ENCODE assay signal across 8 cellular contexts in the genomic region with DNA sequence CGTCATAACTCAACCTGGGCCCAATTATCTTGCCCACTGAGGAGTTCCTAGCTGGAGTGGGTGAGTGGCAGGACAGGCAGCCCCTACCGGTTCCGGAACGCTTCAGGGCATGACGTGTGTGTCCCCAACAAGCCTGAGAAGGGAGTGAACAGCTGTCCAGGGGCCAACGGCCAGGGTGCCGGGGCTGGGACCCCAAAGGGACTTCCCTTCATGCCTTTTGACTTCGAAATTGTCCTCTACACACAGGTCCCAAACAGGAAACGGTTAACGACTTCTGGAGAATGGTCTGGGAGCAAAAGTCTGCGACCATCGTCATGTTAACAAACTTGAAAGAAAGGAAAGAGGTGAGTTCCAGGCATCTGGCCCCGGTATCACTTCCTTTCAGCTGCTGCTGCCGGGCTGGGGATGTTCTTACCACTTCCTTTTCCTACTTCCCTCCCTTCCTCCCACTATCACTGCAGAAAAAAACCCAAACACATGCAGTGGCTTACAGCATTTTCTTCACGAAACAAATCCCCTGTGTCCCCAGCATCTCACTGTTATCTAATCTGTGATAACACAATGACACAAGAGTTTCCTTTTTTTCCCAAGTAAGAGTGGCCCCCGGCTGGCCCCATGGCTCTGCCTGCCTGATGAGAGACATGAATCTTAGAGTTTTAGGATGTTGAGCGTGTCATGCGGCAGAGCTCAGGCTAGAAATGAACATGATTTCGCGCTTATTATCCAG.
DNase-seq lines count a peak whose midpoint lies in the region; ATAC-seq and TF ChIP-seq lines count a peak whose summit lies in the region.

No MANE protein-coding gene starts in this region.

- H3K27me3 ChIP-seq in ascending aorta (no peaks in the 10 kb centered on the region), mononuclear cell (ENCODE audit: insufficient read depth, low read length) (no peaks in the 10 kb centered on the region), upper lobe of right lung (no peaks in the 10 kb centered on the region), testis (no peaks in the 10 kb centered on the region)

- in situ Hi-C loops in GM13977 (cut with MboI; ENCODE audit: low pct_unique_long_range_greater_than_20kb, low sequenced_read_pairs, unreplicated experiment): no loop called here

- no peak for TF ChIP-seq CTCF in GM13977 (IDR thresholded peaks at IDR 0.05; ENCODE audit: extremely low read depth, insufficient read depth, missing control alignments)
- no peak for TF ChIP-seq CTCF in OCI-LY7 (conservative IDR thresholded peaks at IDR 0.05; ENCODE audit: low read length)
- no peak for TF ChIP-seq CTCF in ascending aorta (IDR thresholded peaks at IDR 0.05)
- no peak for TF ChIP-seq CTCF in upper lobe of right lung (IDR thresholded peaks at IDR 0.05)
- no peak for TF ChIP-seq CTCF in testis (IDR thresholded peaks at IDR 0.05)

- no peaks in the 10 kb centered on the region for H3K79me2 ChIP-seq in OCI-LY7 (ENCODE audit: insufficient read depth, low read depth, low read length)

- H3K36me3 ChIP-seq in OCI-LY7 (ENCODE audit: insufficient read depth, low read length) (peaks cover 18% of the 10 kb centered on the region), ascending aorta (peaks cover 0 to 7% of the 10 kb centered on the region in 2 donors), upper lobe of right lung (peaks cover 66% of the 10 kb centered on the region), testis (ENCODE audit: low read depth, missing control alignments) (no peaks in the 10 kb centered on the region)

- H3K27ac ChIP-seq in OCI-LY7 (ENCODE audit: low read depth, low read length, poor library complexity, severe bottlenecking): peak overlapping the region; percentile 60
- H3K27ac ChIP-seq in ascending aorta: peak overlapping the region; percentile 64 to 73
- H3K27ac ChIP-seq in upper lobe of right lung: peak overlapping the region; percentile 64
- H3K27ac ChIP-seq in testis: no peak overlapping the region

- intact Hi-C loops in OCI-LY7 (cut with micrococcal nuclease; ENCODE audit: unreplicated experiment) (loop anchor here (1.0 kb wide), 1 partner anchor 15 kb away; no protein-coding TSS in a partner anchor), ascending aorta (cut with DNase I) (no loop called here), upper lobe of right lung (cut with DNase I) (no loop called here), testis (cut with DNase I; ENCODE audit: low total_unique reads) (loop anchor here (10.0 kb wide), 1 partner anchor 158 kb away; a partner anchor contains a TSS)

- no peak for TF ChIP-seq POLR2A in testis (IDR thresholded peaks at IDR 0.05)

- no peaks in the 10 kb centered on the region for H3K9me2 ChIP-seq in OCI-LY7 (ENCODE audit: insufficient read depth, low read length)

- DNase-seq in GM13977 (ENCODE audit: low spot score) (peak; percentile 44), OCI-LY7 (ENCODE audit: low spot score) (peak; percentile 73), ascending aorta (ENCODE audit: low spot score in 2 of 2) (peak in 1 of 2 donors; percentile 67), upper lobe of right lung (peak; percentile 67), testis (no peak), NCI-H748 treated with DMSO at 0.1 percent for 48 hours (lab: John Stamatoyannopoulos, UW) (no peak)

- no TSS peak for BruUV-seq in OCI-LY7 (replicated peaks; lab: Mats Ljungman, UMichigan)

- POLR2A ChIA-PET in OCI-LY7 (lab: Charles Lee): interaction anchor here (0.6 to 5.7 kb wide), 5 partner anchors 15 to 793 kb away, joined by 3 to 37 read pairs (median 3); no protein-coding TSS in a partner anchor

- CTCF ChIA-PET in OCI-LY7 (lab: Charles Lee; ENCODE audit: unreplicated experiment): interaction anchor here (0.5 to 4.2 kb wide), 4 partner anchors 12 to 208 kb away, joined by 3 to 17 read pairs (median 4); no protein-coding TSS in a partner anchor

- H4K20me1 ChIP-seq in OCI-LY7 (ENCODE audit: insufficient read depth, low read length): peaks cover 26% of the 10 kb centered on the region

- H3K9me3 ChIP-seq in OCI-LY7 (ENCODE audit: low read length) (no peaks in the 10 kb centered on the region), ascending aorta (no peaks in the 10 kb centered on the region), mononuclear cell (ENCODE audit: low read depth, low read length) (no peaks in the 10 kb centered on the region), upper lobe of right lung (no peaks in the 10 kb centered on the region), testis (no peaks in the 10 kb centered on the region)

- 56 to 65% methylated on average over 15 to 20 of the region's 20 CpGs for WGBS in testis, 2 donors

- peaks cover 57% of the 10 kb centered on the region for H3K4me1 ChIP-seq in OCI-LY7 (ENCODE audit: insufficient read depth, low read length, poor library complexity, severe bottlenecking)
- H3K4me1 ChIP-seq in ascending aorta: peaks cover 23 to 58% of the 10 kb centered on the region in 2 donors
- H3K4me1 ChIP-seq in mononuclear cell (ENCODE audit: insufficient read depth, low read length): peaks cover 87% of the 10 kb centered on the region
- peaks cover 37% of the 10 kb centered on the region for H3K4me1 ChIP-seq in upper lobe of right lung
- H3K4me1 ChIP-seq in testis: no peaks in the 10 kb centered on the region

- peak overlapping the region; percentile 74 for H3K4me2 ChIP-seq in OCI-LY7 (ENCODE audit: low read length)

- H3K4me3 ChIP-seq in OCI-LY7 (ENCODE audit: low read depth, low read length, poor library complexity, severe bottlenecking): peak overlapping the region; percentile 48
- H3K4me3 ChIP-seq in ascending aorta: no peak overlapping the region
- H3K4me3 ChIP-seq in mononuclear cell (ENCODE audit: low read length): peak overlapping the region; percentile 11
- no peak overlapping the region for H3K4me3 ChIP-seq in upper lobe of right lung
- no peak overlapping the region for H3K4me3 ChIP-seq in testis

- no peak overlapping the region for H2AFZ ChIP-seq in OCI-LY7 (ENCODE audit: low read length)

- peak; percentile 40 for ATAC-seq in HG02798 (IDR thresholded peaks at IDR 0.05; ENCODE audit: poor library complexity, unreplicated experiment)
- peak; percentile 41 for ATAC-seq in upper lobe of right lung

Comparison
In these comparisons a context has a peak if more than half of its experiments do, and no peak if none do; other contexts are left out.
1. DNase-seq: peak in GM13977 (single experiment), OCI-LY7 (single experiment) and upper lobe of right lung (single experiment); none in testis (single experiment) and NCI-H748 treated with DMSO at 0.1 percent for 48 hours (single experiment).
2. H3K27ac ChIP-seq: peak in OCI-LY7 (single experiment), ascending aorta (2 of 2) and upper lobe of right lung (single experiment); none in testis (0 of 2).
3. H3K4me3 ChIP-seq: peak in OCI-LY7 (single experiment) and mononuclear cell (single experiment); none in ascending aorta (0 of 2), upper lobe of right lung (single experiment) and testis (0 of 2).
4. intact Hi-C loops: an anchor here in OCI-LY7 (1.0 kb wide) and testis (10.0 kb wide); none called in ascending aorta and upper lobe of right lung.